10 cellular contexts compared by ENCODE assay signal in genomic region chr18:57931038-57931437, GRCh38.
A peak's percentile ranks its signal among the peaks of the same experiment; 100 is the strongest.
DNase-seq lines count a peak whose midpoint lies in the region; ATAC-seq and TF ChIP-seq lines count a peak whose summit lies in the region.
"Had no signal": no experiment of that assay in that cellular context is flagged by ENCODE, and none has a peak within 500 bp of the region (broad histone marks: within the 10 kb centered on the region; RNA-seq: fewer than 3 reads in every experiment).

No MANE protein-coding gene starts in this region.

- no peak for TF ChIP-seq CTCF in mucosa of descending colon (IDR thresholded peaks at IDR 0.05)

- peaks cover 2% of the 10 kb centered on the region for H3K4me1 Mint-ChIP-seq in T-helper 2 cell treated with Interferon-gamma antibody and Interleukin-4, amounts not matched to agents 5 μg/mL and 100 μg/mL, for 36 hours (ENCODE audit: low read depth)

- H3K9me3 ChIP-seq in mucosa of descending colon, result no peaks in the 10 kb centered on the region

- no peaks in the 10 kb centered on the region for H3K9me3 Mint-ChIP-seq in T-helper 2 cell treated with Interferon-gamma antibody and Interleukin-4, amounts not matched to agents 5 μg/mL and 100 μg/mL, for 36 hours

- no peaks in the 10 kb centered on the region for H3K4me1 ChIP-seq in mucosa of descending colon (ENCODE audit: low read depth)

- intact Hi-C loops in mucosa of descending colon (cut with DNase I, micrococcal nuclease), result no loop called here
- intact Hi-C loops in Right ventricle myocardium inferior (cut with DNase I), result no loop called here

- H3K36me3 ChIP-seq in mucosa of descending colon (ENCODE audit: low read depth), result no peaks in the 10 kb centered on the region

- H3K4me3 Mint-ChIP-seq in T-helper 2 cell treated with Interferon-gamma antibody and Interleukin-4, amounts not matched to agents 5 μg/mL and 100 μg/mL, for 36 hours, result no peak overlapping the region

- no peak overlapping the region for H3K4me3 ChIP-seq in mucosa of descending colon

- ATAC-seq in GM21737 (IDR thresholded peaks at IDR 0.05; ENCODE audit: unreplicated experiment) (peak; percentile 57), mucosa of descending colon (peak; percentile 72), Right ventricle myocardium inferior (no peak)

- no peaks in the 10 kb centered on the region for H3K36me3 Mint-ChIP-seq in T-helper 2 cell treated with Interferon-gamma antibody and Interleukin-4, amounts not matched to agents 5 μg/mL and 100 μg/mL, for 36 hours (ENCODE audit: low read depth)

- DNase-seq in NCI-H2029 treated with DMSO at 0.1 percent for 48 hours (lab: John Stamatoyannopoulos, UW) (peak; percentile 26), NCI-H2029 (lab: John Stamatoyannopoulos, UW) (no peak), NCI-H69 (lab: John Stamatoyannopoulos, UW) (peak; percentile 64), mucosa of descending colon (peak in 1 of 3 donors; percentile 36), Right ventricle myocardium inferior (ENCODE audit: missing footprints) (no peak), HuH-7.5 (ENCODE audit: low spot score) (no peak)
- DNase-seq in T-helper 2 cell treated with Interferon-gamma antibody and Interleukin-4, amounts not matched to agents 5 μg/mL and 100 μg/mL, for 36 hours (ENCODE audit: low spot score), result no peak
- DNase-seq: activated CD4-positive, alpha-beta T cell treated with anti-CD3 and anti-CD28 coated beads, Interleukin-2, amount 50 U/mL, for 4 hours; anterior cingulate cortex had no signal

- H3K27ac Mint-ChIP-seq in T-helper 2 cell treated with Interferon-gamma antibody and Interleukin-4, amounts not matched to agents 5 μg/mL and 100 μg/mL, for 36 hours, result no peak overlapping the region

- no peaks in the 10 kb centered on the region for H3K27me3 Mint-ChIP-seq in T-helper 2 cell treated with Interferon-gamma antibody and Interleukin-4, amounts not matched to agents 5 μg/mL and 100 μg/mL, for 36 hours (ENCODE audit: low read depth)

Comparison
In these comparisons a context has a peak if more than half of its experiments do, and no peak if none do; other contexts are left out.
1. DNase-seq: peak in NCI-H2029 treated with DMSO at 0.1 percent for 48 hours (single experiment) and NCI-H69 (single experiment); none in NCI-H2029 (single experiment), T-helper 2 cell treated with Interferon-gamma antibody and Interleukin-4, amounts not matched to agents 5 μg/mL and 100 μg/mL, for 36 hours (single experiment), Right ventricle myocardium inferior (single experiment) and HuH-7.5 (single experiment).